ENCODE assay signal across 6 cellular contexts in genomic region chr1:1058088-1058905, GRCh38. TPM values are rescaled to one million over a fixed set of nuclear protein-coding genes. Genes with fewer than 3 reads are reported as not detected.
DNase-seq lines count a peak whose midpoint lies in the region; ATAC-seq and TF ChIP-seq lines count a peak whose summit lies in the region.

No MANE protein-coding gene starts in this region.

- no peak overlapping the region for H3K4me3 ChIP-seq in naive thymus-derived CD4-positive, alpha-beta T cell (ENCODE audit: low read length)

- no peak overlapping the region for H2BK20ac ChIP-seq in H9 (ENCODE audit: low read depth, low read length, poor library complexity, severe bottlenecking)

- H3K23ac ChIP-seq in H9 (ENCODE audit: insufficient read length, low read depth, low read length): no peak overlapping the region

- no peak overlapping the region for H2BK120ac ChIP-seq in H9 (ENCODE audit: low read depth, low read length, poor library complexity, severe bottlenecking)

- H4K91ac ChIP-seq in H9 (ENCODE audit: insufficient read length, low read depth, low read length): no peak overlapping the region

- no peak overlapping the region for H3K4ac ChIP-seq in H9 (ENCODE audit: low read depth, low read length)

- POLR2A ChIA-PET in WTC11 (lab: Charles Lee): no interaction called here
- POLR2A ChIA-PET in naive thymus-derived CD4-positive, alpha-beta T cell (lab: Charles Lee): no interaction called here

- intact Hi-C loops in naive thymus-derived CD4-positive, alpha-beta T cell (cut with micrococcal nuclease): loop anchor here in 1 of 2 donors (2.0 kb wide), 1 partner anchor 45 kb away; the partner anchor contains the start of gene ISG15
- intact Hi-C loops in cardiac septum (cut with DNase I): no loop called here

- H2AFZ ChIP-seq in H9 (ENCODE audit: low read length): no peak overlapping the region

- no peaks in the 10 kb centered on the region for H3K79me2 ChIP-seq in H9 (ENCODE audit: insufficient read depth, low read length)

- H3K56ac ChIP-seq in H9 (ENCODE audit: insufficient read length, low read depth, low read length): no peak overlapping the region

- peaks cover 64% of the 10 kb centered on the region for H3K27me3 Mint-ChIP-seq in H9 (ENCODE audit: low read depth)
- H3K27me3 Mint-ChIP-seq in WTC11 (ENCODE audit: low read depth): peaks cover 53% of the 10 kb centered on the region
- H3K27me3 Mint-ChIP-seq in naive thymus-derived CD4-positive, alpha-beta T cell: peaks cover 7 to 35% (median 13%) of the 10 kb centered on the region in 5 donors

- H3K36me3 Mint-ChIP-seq in H9 (ENCODE audit: insufficient read depth in 1 of 3, low read depth in 3 of 3) (peaks cover 0 to 17% (median 14%) of the 10 kb centered on the region in 3 experiments; a peak in 5 of 7 replicates), WTC11 (0 out of 2 replicates have a peak, but pooled peaks cover 3% of the 10 kb centered on the region)
- no peaks in the 10 kb centered on the region for H3K36me3 Mint-ChIP-seq in naive thymus-derived CD4-positive, alpha-beta T cell

- H3K23me2 ChIP-seq in H9 (ENCODE audit: insufficient read length, low read depth, low read length, poor library complexity, severe bottlenecking): peaks cover 8% of the 10 kb centered on the region

- no peak overlapping the region for H4K8ac ChIP-seq in H9 (replicated peaks; ENCODE audit: insufficient read length, low read depth, low read length)

- ATAC-seq in WTC11 (no peak), HG02981 (IDR thresholded peaks at IDR 0.05; ENCODE audit: unreplicated experiment) (no peak)
- no peak for ATAC-seq in naive thymus-derived CD4-positive, alpha-beta T cell

- no peaks in the 10 kb centered on the region for H3K36me3 ChIP-seq in naive thymus-derived CD4-positive, alpha-beta T cell (ENCODE audit: control insufficient read depth in 2 of 3, insufficient read depth in 3 of 3, low read length in 3 of 3)

- H2BK15ac ChIP-seq in H9 (ENCODE audit: low read depth, low read length): no peak overlapping the region

- no peak for TF ChIP-seq CTCF in H9 (conservative IDR thresholded peaks at IDR 0.05)
- no peak for TF ChIP-seq CTCF in WTC11 (IDR thresholded peaks at IDR 0.05)

- no peak for DNase-seq in H9
- DNase-seq in WTC11 (ENCODE audit: low spot score): no peak
- DNase-seq in naive thymus-derived CD4-positive, alpha-beta T cell: no peak
- DNase-seq in A172 (ENCODE audit: low spot score): no peak
- DNase-seq in cardiac septum (ENCODE audit: low spot score): no peak

- H2BK5ac ChIP-seq in H9 (ENCODE audit: insufficient read length, low read length): no peak overlapping the region

- no peaks in the 10 kb centered on the region for H3K79me1 ChIP-seq in H9 (ENCODE audit: insufficient read depth, low read depth, low read length, poor library complexity, severe bottlenecking)

- no peak overlapping the region for H3K18ac ChIP-seq in H9 (ENCODE audit: insufficient read length, low read depth, low read length)

- H3K4me1 Mint-ChIP-seq in H9 (peaks cover 12 to 17% of the 10 kb centered on the region in 2 experiments), WTC11 (peaks cover 8% of the 10 kb centered on the region; the same call in 1 of the 2 replicates)
- peaks cover 0 to 19% (median 5%) of the 10 kb centered on the region in 7 donors for H3K4me1 Mint-ChIP-seq in naive thymus-derived CD4-positive, alpha-beta T cell

- no peak overlapping the region for H3T11ph ChIP-seq in H9 (ENCODE audit: low read length)

- H3K4me2 ChIP-seq in H9 (ENCODE audit: insufficient read depth, insufficient read length, low read length): peak overlapping the region; percentile 53

- H3K4me1 ChIP-seq in H9 (ENCODE audit: insufficient read depth, low read length): no peaks in the 10 kb centered on the region
- H3K4me1 ChIP-seq in naive thymus-derived CD4-positive, alpha-beta T cell (ENCODE audit: control insufficient read depth in 2 of 2, insufficient read depth in 2 of 2, low read length in 2 of 2): peaks cover 4 to 10% of the 10 kb centered on the region in 2 donors

- H3K27ac Mint-ChIP-seq in H9 (no peak overlapping the region), WTC11 (no peak overlapping the region)
- peak overlapping the region in 4 of 9 donors; percentile 31 to 55 (median 36) for H3K27ac Mint-ChIP-seq in naive thymus-derived CD4-positive, alpha-beta T cell

- CTCF ChIA-PET in WTC11 (lab: Charles Lee): interaction anchor here (0.6 to 4.0 kb wide), 17 partner anchors 11 to 234 kb away, joined by 3 to 20 read pairs (median 4); partner anchors contain the start of genes AGRN and RNF223
- CTCF ChIA-PET in naive thymus-derived CD4-positive, alpha-beta T cell (lab: Charles Lee): no interaction called here

- H3K27me3 ChIP-seq in H9 (ENCODE audit: insufficient read depth, low read length): peaks cover 6% of the 10 kb centered on the region; the same call in 1 of the 2 replicates
- peaks cover 3 to 16% of the 10 kb centered on the region in 2 donors for H3K27me3 ChIP-seq in naive thymus-derived CD4-positive, alpha-beta T cell (ENCODE audit: control insufficient read depth in 2 of 2, insufficient read depth in 2 of 2, low read length in 2 of 2)

- H3K9me3 ChIP-seq in H9 (ENCODE audit: control insufficient read depth, low read depth, low read length): no peaks in the 10 kb centered on the region
- no peaks in the 10 kb centered on the region for H3K9me3 ChIP-seq in naive thymus-derived CD4-positive, alpha-beta T cell (ENCODE audit: control insufficient read depth in 2 of 3, low read length in 3 of 3)

- H3K9me3 Mint-ChIP-seq in H9 (no peaks in the 10 kb centered on the region), WTC11 (no peaks in the 10 kb centered on the region)
- no peaks in the 10 kb centered on the region for H3K9me3 Mint-ChIP-seq in naive thymus-derived CD4-positive, alpha-beta T cell

- no peak overlapping the region for H4K5ac ChIP-seq in H9 (ENCODE audit: insufficient read length, low read depth, low read length)

- H2BK12ac ChIP-seq in H9 (ENCODE audit: insufficient read length, low read depth, low read length): no peak overlapping the region

- H3K14ac ChIP-seq in H9 (ENCODE audit: insufficient read depth, low read length): no peak overlapping the region

- H4K20me1 ChIP-seq in H9 (ENCODE audit: control insufficient read depth, insufficient read depth, insufficient read length): no peaks in the 10 kb centered on the region

- no peak overlapping the region for H3K9ac ChIP-seq in H9 (ENCODE audit: extremely low read depth, insufficient read length, low read length)

- WGBS in H9 (ENCODE audit: extremely low coverage, insufficient read length, low lambda C conversion rate): no CpG with 5 or more reads among the region's 24 CpGs

- H2AK5ac ChIP-seq in H9 (ENCODE audit: insufficient read length, low read length): no peak overlapping the region

- H3K4me3 Mint-ChIP-seq in H9 (peak overlapping the region; percentile 71 to 86), WTC11 (peak overlapping the region; percentile 79)
- H3K4me3 Mint-ChIP-seq in naive thymus-derived CD4-positive, alpha-beta T cell: peak overlapping the region; percentile 52 to 89 (median 73)

- no peak overlapping the region for H3K27ac ChIP-seq in H9 (ENCODE audit: insufficient read length, low read depth, low read length)
- H3K27ac ChIP-seq in naive thymus-derived CD4-positive, alpha-beta T cell (ENCODE audit: low read depth, low read length): no peak overlapping the region

TF ChIP-seq in WTC11, 78 proteins besides CTCF, POLR2A, EP300 and RAD21 (continues in another document):
- TF ChIP-seq ZNF396 (CRISPR knock-in tag; IDR thresholded peaks at IDR 0.05; ENCODE audit: borderline replicate concordance): no peak
- TF ChIP-seq GABPB1 (CRISPR knock-in tag; IDR thresholded peaks at IDR 0.05): no peak
- TF ChIP-seq, protein P1, sequence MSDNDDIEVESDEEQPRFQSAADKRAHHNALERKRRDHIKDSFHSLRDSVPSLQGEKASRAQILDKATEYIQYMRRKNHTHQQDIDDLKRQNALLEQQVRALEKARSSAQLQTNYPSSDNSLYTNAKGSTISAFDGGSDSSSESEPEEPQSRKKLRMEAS (CRISPR knock-in tag; IDR thresholded peaks at IDR 0.05): no peak
- no peak for TF ChIP-seq ZNF263 (CRISPR knock-in tag; IDR thresholded peaks at IDR 0.05; ENCODE audit: low read depth)

RNA-seq across cellular contexts. Expression of gene RNF223, which starts 15.8 kb away (rescaled TPM):
- total RNA-seq in H9 (2021) (not detected in 2 replicates), WTC11 (2021) (not detected in 3 replicates), cardiac septum (not detected)
- under 1 TPM in 1 of 5 experiments, not detected in 4; 0.32 TPM for total RNA-seq in naive thymus-derived CD4-positive, alpha-beta T cell
- polyA plus RNA-seq in naive thymus-derived CD4-positive, alpha-beta T cell: not detected
- total RNA-seq in A172 (2014; rRNA removed; shearing (Covaris generic)): not detected in 2 replicates

RNA-seq across cellular contexts. Expression of gene AGRN, which starts 38.4 kb away (rescaled TPM):
- total RNA-seq in H9 (2021) (173 and 175 TPM in 2 replicates), WTC11 (2021) (184 to 198 TPM (median 186 TPM) in 3 replicates), cardiac septum (27.0 TPM)
- total RNA-seq in naive thymus-derived CD4-positive, alpha-beta T cell: 10 to 100 TPM in 1 of 5 experiments, 1 to 10 TPM in 4; 1.8 to 10.9 (median 4.9) TPM
- 1 to 10 TPM in 1 of 2 donors, under 1 TPM in 1; 0.19 to 1.2 TPM for polyA plus RNA-seq in naive thymus-derived CD4-positive, alpha-beta T cell
- total RNA-seq in A172 (2014; rRNA removed; shearing (Covaris generic)): 107 and 115 TPM in 2 replicates

RNA-seq across cellular contexts. Expression of gene ISG15, which starts 45.0 kb away (rescaled TPM):
- 39.7 and 40.8 TPM in 2 replicates for total RNA-seq in H9 (2021)
- 29.5 to 38.3 TPM (median 36.1 TPM) in 3 replicates for total RNA-seq in WTC11 (2021)
- total RNA-seq in naive thymus-derived CD4-positive, alpha-beta T cell: 100 to 1,000 TPM in 1 of 5 experiments, 10 to 100 TPM in 4; 17.4 to 227 (median 25.4) TPM
- 100 to 1,000 TPM; 114 to 218 TPM for polyA plus RNA-seq in naive thymus-derived CD4-positive, alpha-beta T cell
- total RNA-seq in A172 (2014; rRNA removed; shearing (Covaris generic)): 63.5 and 100.0 TPM in 2 replicates
- total RNA-seq in cardiac septum: 18.2 TPM

RNA-seq across cellular contexts. Expression of gene C1orf159, which starts 57.6 kb away (rescaled TPM):
- total RNA-seq in H9 (2021) (10.1 and 12.3 TPM in 2 replicates), WTC11 (2021) (13.9 to 17.8 TPM (median 14.0 TPM) in 3 replicates), cardiac septum (5.4 TPM)
- 10 to 100 TPM; 17.6 to 21.9 (median 19.6) TPM for total RNA-seq in naive thymus-derived CD4-positive, alpha-beta T cell
- polyA plus RNA-seq in naive thymus-derived CD4-positive, alpha-beta T cell: 10 to 100 TPM in 1 of 2 donors, 1 to 10 TPM in 1; 6.4 to 10.5 TPM
- 8.2 and 10.0 TPM in 2 replicates for total RNA-seq in A172 (2014; rRNA removed; shearing (Covaris generic))

RNA-seq across cellular contexts. Expression of gene HES4, which starts 58.4 kb away (rescaled TPM):
- 3.7 and 4.0 TPM in 2 replicates for total RNA-seq in H9 (2021)
- 4.5 to 10.7 TPM (median 8.3 TPM) in 3 replicates for total RNA-seq in WTC11 (2021)
- 10 to 100 TPM in 2 of 5 experiments, under 1 TPM in 1, not detected in 2; 0.22 to 35.0 (median 18.8) TPM for total RNA-seq in naive thymus-derived CD4-positive, alpha-beta T cell
- polyA plus RNA-seq in naive thymus-derived CD4-positive, alpha-beta T cell: 1 to 10 TPM in 1 of 2 donors, under 1 TPM in 1; 0.61 to 1.8 TPM
- total RNA-seq in A172 (2014; rRNA removed; shearing (Covaris generic)): 10.0 and 20.7 TPM in 2 replicates
- 56.5 TPM for total RNA-seq in cardiac septum
